22 cellular contexts compared by ENCODE assay signal in the genomic region with DNA sequence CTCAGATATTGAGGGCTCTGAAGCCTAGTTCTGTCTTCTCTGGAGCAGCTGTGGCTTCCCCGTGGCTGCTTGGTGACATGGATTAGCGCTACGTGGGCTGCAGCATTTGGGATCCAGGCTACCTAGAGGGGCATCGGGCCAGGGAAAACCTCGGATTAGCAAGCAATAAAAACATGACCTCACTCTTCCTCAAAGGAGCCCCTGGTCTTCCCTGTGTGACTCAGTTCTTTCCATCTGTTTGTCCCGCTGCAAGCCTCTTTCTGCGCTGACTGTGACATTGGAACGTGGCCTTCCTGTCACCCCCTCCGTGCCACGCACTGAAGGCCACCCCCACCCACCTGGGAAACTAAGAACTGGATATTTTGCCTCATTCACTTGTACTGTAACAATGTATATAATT. TPM values are rescaled to one million over a fixed set of nuclear protein-coding genes. Genes with fewer than 3 reads are reported as not detected.
"Had no signal": no experiment of that assay in that cellular context is flagged by ENCODE, and none has a peak within 500 bp of the region (broad histone marks: within the 10 kb centered on the region; RNA-seq: fewer than 3 reads in every experiment).

No MANE protein-coding gene starts in this region.

- H3K27me3 Mint-ChIP-seq: activated B cell treated with CpG ODN at 0.5 μM for 24 hours; activated CD4-positive, alpha-beta memory T cell treated with anti-CD3 and anti-CD28 coated beads for 36 hours; activated CD4-positive, alpha-beta T cell treated with anti-CD3 and anti-CD28 coated beads for 36 hours; activated naive CD8-positive, alpha-beta T cell treated with anti-CD3 and anti-CD28 coated beads, Interleukin-2, amount 10 ng/mL, durations not matched to agents 7 days and 5 days; naive B cell had no signal

- H3K9me3 ChIP-seq: esophagus squamous epithelium, gastrocnemius medialis, left lung, sigmoid colon, thoracic aorta, upper lobe of left lung had no signal

- DNase-seq: activated B cell treated with CpG ODN at 0.5 μM for 24 hours; activated CD4-positive, alpha-beta memory T cell treated with anti-CD3 and anti-CD28 coated beads for 36 hours; activated CD4-positive, alpha-beta T cell treated with anti-CD3 and anti-CD28 coated beads for 36 hours; activated effector memory CD4-positive, alpha-beta T cell treated with Interleukin-2 at 50 U/mL for 16 hours; activated naive CD4-positive, alpha-beta T cell treated with anti-CD3 and anti-CD28 coated beads for 36 hours; activated naive CD8-positive, alpha-beta T cell treated with anti-CD3 and anti-CD28 coated beads, Interleukin-2, amount 10 ng/mL, durations not matched to agents 7 days and 5 days; activated T-cell treated with anti-CD3 and anti-CD28 coated beads, Interleukin-2, amount 50 U/mL, for 72 hours; amniotic stem cell; brain microvascular endothelial cell; central memory CD4-positive, alpha-beta T cell; esophagus squamous epithelium; gastrocnemius medialis; kidney glomerular epithelial cell; left lung; naive B cell; sigmoid colon; stimulated activated CD4-positive, alpha-beta T cell treated with anti-CD3 and anti-CD28 coated beads, Interleukin-4, amount 100 ng/mL, for 1 hour; stimulated activated naive CD4-positive, alpha-beta T cell; T-helper 1 cell had no signal

- H3K4me3 Mint-ChIP-seq: activated B cell treated with CpG ODN at 0.5 μM for 24 hours; activated CD4-positive, alpha-beta memory T cell treated with anti-CD3 and anti-CD28 coated beads for 36 hours; activated CD4-positive, alpha-beta T cell treated with anti-CD3 and anti-CD28 coated beads for 36 hours; activated naive CD4-positive, alpha-beta T cell treated with anti-CD3 and anti-CD28 coated beads for 36 hours; activated naive CD8-positive, alpha-beta T cell treated with anti-CD3 and anti-CD28 coated beads, Interleukin-2, amount 10 ng/mL, durations not matched to agents 7 days and 5 days; activated T-cell treated with anti-CD3 and anti-CD28 coated beads, Interleukin-2, amount 50 U/mL, for 72 hours had no signal

- ATAC-seq: activated CD4-positive, alpha-beta T cell treated with anti-CD3 and anti-CD28 coated beads for 36 hours; activated T-cell treated with anti-CD3 and anti-CD28 coated beads, Interleukin-2, amount 50 U/mL, for 72 hours; gastrocnemius medialis; left lung had no signal

- H3K9me3 Mint-ChIP-seq: activated B cell treated with CpG ODN at 0.5 μM for 24 hours; activated CD4-positive, alpha-beta memory T cell treated with anti-CD3 and anti-CD28 coated beads for 36 hours; activated naive CD4-positive, alpha-beta T cell treated with anti-CD3 and anti-CD28 coated beads for 36 hours; activated naive CD8-positive, alpha-beta T cell treated with anti-CD3 and anti-CD28 coated beads, Interleukin-2, amount 10 ng/mL, durations not matched to agents 7 days and 5 days; activated T-cell treated with anti-CD3 and anti-CD28 coated beads, Interleukin-2, amount 50 U/mL, for 72 hours had no signal

- H3K27ac Mint-ChIP-seq: activated B cell treated with CpG ODN at 0.5 μM for 24 hours; activated CD4-positive, alpha-beta memory T cell treated with anti-CD3 and anti-CD28 coated beads for 36 hours; activated CD4-positive, alpha-beta T cell treated with anti-CD3 and anti-CD28 coated beads for 36 hours; activated naive CD4-positive, alpha-beta T cell treated with anti-CD3 and anti-CD28 coated beads for 36 hours; activated naive CD8-positive, alpha-beta T cell treated with anti-CD3 and anti-CD28 coated beads, Interleukin-2, amount 10 ng/mL, durations not matched to agents 7 days and 5 days; activated T-cell treated with anti-CD3 and anti-CD28 coated beads, Interleukin-2, amount 50 U/mL, for 72 hours had no signal

- H3K27me3 ChIP-seq: brain microvascular endothelial cell, esophagus squamous epithelium, gastrocnemius medialis, left lung, sigmoid colon, upper lobe of left lung had no signal

- H3K27ac ChIP-seq: brain microvascular endothelial cell, esophagus squamous epithelium, left lung, sigmoid colon, thoracic aorta, upper lobe of left lung had no signal

- H3K4me3 ChIP-seq: esophagus squamous epithelium, gastrocnemius medialis, left lung, lung, sigmoid colon, thoracic aorta, upper lobe of left lung had no signal

RNA-seq across cellular contexts. Expression of a gene that starts 17.0 kb away (rescaled TPM):
- total RNA-seq: activated CD4-positive, alpha-beta memory T cell treated with anti-CD3 and anti-CD28 coated beads for 36 hours; activated CD4-positive, alpha-beta T cell treated with anti-CD3 and anti-CD28 coated beads for 36 hours; activated naive CD4-positive, alpha-beta T cell treated with anti-CD3 and anti-CD28 coated beads for 36 hours had no signal
